ENCODE assay signal across 17 cellular contexts in the genomic region with DNA sequence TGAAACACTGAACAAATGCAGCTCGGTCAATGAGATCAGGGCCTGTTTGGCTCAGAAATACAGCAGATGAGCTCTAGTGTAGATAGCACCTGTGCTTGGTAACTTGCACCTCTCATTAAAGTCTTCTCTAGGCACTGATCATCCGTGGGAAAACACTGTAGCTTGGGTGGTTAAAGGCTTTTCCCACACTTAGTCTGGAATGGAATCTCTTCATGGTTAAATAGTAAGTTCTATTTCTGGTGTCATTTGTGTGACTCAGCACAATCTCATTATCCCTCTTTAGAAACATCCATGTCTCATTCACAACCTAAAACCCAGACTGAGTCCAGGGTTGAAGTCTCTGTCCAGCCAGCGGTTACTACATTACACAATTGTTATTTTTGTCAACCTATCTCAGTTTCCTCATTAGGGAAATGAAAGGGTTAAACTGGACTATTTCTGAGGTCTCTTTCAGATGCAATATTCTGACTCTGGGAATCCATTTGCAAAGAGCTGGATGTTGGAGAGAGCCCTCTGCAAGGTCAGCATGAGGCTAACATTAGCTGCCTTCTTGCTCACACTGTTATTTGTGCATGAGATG.
"Had no signal": no experiment of that assay in that cellular context is flagged by ENCODE, and none has a peak within 500 bp of the region (broad histone marks: within the 10 kb centered on the region; RNA-seq: fewer than 3 reads in every experiment).

No MANE protein-coding gene starts in this region.

- DNase-seq: effector memory CD8-positive, alpha-beta T cell; foreskin melanocyte; head of caudate nucleus; mammary epithelial cell; naive thymus-derived CD8-positive, alpha-beta T cell; posterior cingulate gyrus; sigmoid colon; small intestine; stimulated activated CD4-positive, alpha-beta T cell treated with anti-CD3 and anti-CD28 coated beads, Interleukin-12 subunit alpha, Interleukin-12 subunit beta, amount 100 ng/mL, for 4 hours; stimulated activated naive CD4-positive, alpha-beta T cell; stomach; substantia nigra; transverse colon had no signal

- H3K4me1 ChIP-seq: sigmoid colon, transverse colon had no signal

- H3K36me3 ChIP-seq: neutrophil, stomach, thoracic aorta, transverse colon had no signal

- H2AFZ ChIP-seq: hepatocyte had no signal

- FAIRE-seq: small intestine had no signal

- H3K4me2 ChIP-seq: hepatocyte had no signal

- ATAC-seq: effector memory CD8-positive, alpha-beta T cell; left lobe of liver; naive thymus-derived CD8-positive, alpha-beta T cell had no signal

- H3K79me2 ChIP-seq: hepatocyte had no signal

- H3K27ac ChIP-seq: hepatocyte, neutrophil, sigmoid colon, stomach, thoracic aorta, transverse colon had no signal

- H3K4me3 ChIP-seq: hepatocyte, sigmoid colon, stomach, thoracic aorta, transverse colon had no signal

- H3K9me3 ChIP-seq: neutrophil had no signal

- H3K27me3 ChIP-seq: hepatocyte, sigmoid colon, stomach, transverse colon had no signal
